ENCODE assay signal across 22 cellular contexts in the genomic region with DNA sequence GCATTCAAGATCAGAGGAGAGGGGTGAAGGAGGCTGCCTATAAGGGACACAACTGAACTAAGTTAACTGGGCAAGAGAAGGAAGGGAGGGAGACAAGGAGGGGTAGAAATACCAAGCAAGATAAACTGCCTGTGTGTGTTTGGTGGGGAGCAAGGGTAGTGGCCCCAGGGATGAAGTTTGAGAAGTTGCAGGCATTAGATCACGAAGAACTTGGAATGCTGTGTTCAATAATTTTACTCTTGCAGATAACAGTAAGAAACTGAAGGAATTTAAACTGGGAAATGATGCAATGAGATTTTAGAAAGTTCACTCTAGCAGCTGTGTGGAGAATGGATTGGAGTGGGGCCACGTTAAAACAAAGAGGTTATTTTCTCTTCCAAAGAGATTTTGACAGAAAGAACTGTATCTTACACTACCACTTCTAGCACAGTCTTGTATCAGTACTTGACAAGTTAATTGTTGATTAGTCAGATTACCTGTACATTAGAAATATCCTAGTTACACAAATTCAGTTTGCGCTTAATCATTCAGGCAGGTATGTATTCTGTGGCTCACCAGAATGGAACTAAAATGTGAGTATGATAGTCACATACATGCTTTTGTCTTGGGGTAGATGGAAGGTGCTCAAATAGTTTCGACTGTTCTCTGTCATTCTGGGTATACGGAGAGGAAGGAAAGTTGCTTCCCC. TPM values are rescaled to one million over a fixed set of nuclear protein-coding genes. Genes with fewer than 3 reads are reported as not detected.
A peak's percentile ranks its signal among the peaks of the same experiment; 100 is the strongest.
DNase-seq lines count a peak whose midpoint lies in the region; ATAC-seq and TF ChIP-seq lines count a peak whose summit lies in the region.
"Had no signal": no experiment of that assay in that cellular context is flagged by ENCODE, and none has a peak within 500 bp of the region (broad histone marks: within the 10 kb centered on the region; RNA-seq: fewer than 3 reads in every experiment).

No MANE protein-coding gene starts in this region.

- no peak overlapping the region for H3K4me3 Mint-ChIP-seq in WTC11
- H3K4me3 Mint-ChIP-seq: activated CD4-positive, alpha-beta T cell treated with anti-CD3 and anti-CD28 coated beads, Interleukin-2, amount 10 ng/mL, durations not matched to agents 24 days and 14 days; activated naive CD8-positive, alpha-beta T cell treated with anti-CD3 and anti-CD28 coated beads, Interleukin-2, amount 50 U/mL, for 24 hours; central memory CD8-positive, alpha-beta T cell had no signal

- no peaks in the 10 kb centered on the region for H3K27me3 Mint-ChIP-seq in WTC11 (ENCODE audit: low read depth)

- no peaks in the 10 kb centered on the region for H3K9me3 Mint-ChIP-seq in WTC11
- H3K9me3 Mint-ChIP-seq: activated CD4-positive, alpha-beta T cell treated with anti-CD3 and anti-CD28 coated beads, Interleukin-2, amount 10 ng/mL, durations not matched to agents 24 days and 14 days; activated naive CD8-positive, alpha-beta T cell treated with anti-CD3 and anti-CD28 coated beads, Interleukin-2, amount 50 U/mL, for 24 hours; central memory CD8-positive, alpha-beta T cell had no signal

- no peak overlapping the region for H3K27ac ChIP-seq in substantia nigra (ENCODE audit: low read depth, low read length, poor library complexity, severe bottlenecking)
- H3K27ac ChIP-seq: right lobe of liver, transverse colon had no signal

- ATAC-seq in WTC11 (no peak), omental fat pad (ENCODE audit: low FRiP score) (peak; percentile 57), HG03457 (IDR thresholded peaks at IDR 0.05; ENCODE audit: unreplicated experiment) (no peak), GM18502 (IDR thresholded peaks at IDR 0.05; ENCODE audit: poor library complexity, unreplicated experiment) (no peak), GM18520 (IDR thresholded peaks at IDR 0.05; ENCODE audit: unreplicated experiment) (no peak)
- ATAC-seq: activated naive CD8-positive, alpha-beta T cell treated with anti-CD3 and anti-CD28 coated beads, Interleukin-2, amount 50 U/mL, for 24 hours; right lobe of liver had no signal

- H3K36me3 Mint-ChIP-seq in WTC11, result 0 out of 2 replicates have a peak, but pooled peaks cover 3% of the 10 kb centered on the region

- DNase-seq in HS-27A (ENCODE audit: low read depth) (peak; percentile 91), WTC11 (ENCODE audit: low spot score) (no peak), fibroblast of the aortic adventitia (ENCODE audit: low read depth) (peak; percentile 62), omental fat pad (ENCODE audit: low spot score) (no peak), substantia nigra (lab: John Stamatoyannopoulos, UW) (no peak)
- DNase-seq: activated CD4-positive, alpha-beta T cell treated with anti-CD3 and anti-CD28 coated beads, Interleukin-2, amount 10 ng/mL, durations not matched to agents 24 days and 14 days; activated naive CD8-positive, alpha-beta T cell treated with anti-CD3 and anti-CD28 coated beads, Interleukin-2, amount 50 U/mL, for 24 hours; AML-193; effector CD4-positive, alpha-beta T cell; hippocampal formation; kidney glomerular epithelial cell; NCI-H1105; NCI-H2081 treated with DMSO at 0.1 percent for 48 hours; NCI-H510A; right lobe of liver; RPMI8226; stimulated activated naive CD4-positive, alpha-beta T cell treated with Interleukin-2 at 50 U/mL for 16 hours; transverse colon had no signal

- H3K4me3 ChIP-seq in fibroblast of the aortic adventitia (ENCODE audit: low read depth, low read length), result no peak overlapping the region
- H3K4me3 ChIP-seq: right lobe of liver, transverse colon had no signal

- no peak for TF ChIP-seq CTCF in WTC11 (IDR thresholded peaks at IDR 0.05)
- TF ChIP-seq CTCF in fibroblast of the aortic adventitia (IDR thresholded peaks at IDR 0.05; ENCODE audit: insufficient read depth, low read length), result no peak
- TF ChIP-seq CTCF in omental fat pad (IDR thresholded peaks at IDR 0.05), result no peak

- H3K4me1 Mint-ChIP-seq in WTC11, result peaks cover 56% of the 10 kb centered on the region
- H3K4me1 Mint-ChIP-seq: activated CD4-positive, alpha-beta T cell treated with anti-CD3 and anti-CD28 coated beads, Interleukin-2, amount 10 ng/mL, durations not matched to agents 24 days and 14 days; activated naive CD8-positive, alpha-beta T cell treated with anti-CD3 and anti-CD28 coated beads, Interleukin-2, amount 50 U/mL, for 24 hours; central memory CD8-positive, alpha-beta T cell had no signal

- peak overlapping the region; percentile 38 for H3K27ac Mint-ChIP-seq in WTC11
- H3K27ac Mint-ChIP-seq: activated CD4-positive, alpha-beta T cell treated with anti-CD3 and anti-CD28 coated beads, Interleukin-2, amount 10 ng/mL, durations not matched to agents 24 days and 14 days; activated naive CD8-positive, alpha-beta T cell treated with anti-CD3 and anti-CD28 coated beads, Interleukin-2, amount 50 U/mL, for 24 hours had no signal

- CTCF ChIA-PET in WTC11 (lab: Charles Lee), result no interaction called here

- POLR2A ChIA-PET in WTC11 (lab: Charles Lee), result no interaction called here

TF ChIP-seq in WTC11, 78 proteins besides CTCF, POLR2A, EP300 and RAD21:
- TF ChIP-seq SP1 (CRISPR knock-in tag; conservative IDR thresholded peaks at IDR 0.05) (no peak), ZNF138 (CRISPR knock-in tag; conservative IDR thresholded peaks at IDR 0.05) (no peak), SMAD3 (CRISPR knock-in tag; IDR thresholded peaks at IDR 0.05; ENCODE audit: borderline replicate concordance) (no peak), ZNF281 (CRISPR knock-in tag; IDR thresholded peaks at IDR 0.05) (no peak), NR2C2 (CRISPR knock-in tag; IDR thresholded peaks at IDR 0.05) (no peak), RORB (CRISPR knock-in tag; IDR thresholded peaks at IDR 0.05) (no peak)
- TF ChIP-seq, protein P1, sequence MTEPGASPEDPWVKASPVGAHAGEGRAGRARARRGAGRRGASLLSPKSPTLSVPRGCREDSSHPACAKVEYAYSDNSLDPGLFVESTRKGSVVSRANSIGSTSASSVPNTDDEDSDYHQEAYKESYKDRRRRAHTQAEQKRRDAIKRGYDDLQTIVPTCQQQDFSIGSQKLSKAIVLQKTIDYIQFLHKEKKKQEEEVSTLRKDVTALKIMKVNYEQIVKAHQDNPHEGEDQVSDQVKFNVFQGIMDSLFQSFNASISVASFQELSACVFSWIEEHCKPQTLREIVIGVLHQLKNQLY (CRISPR knock-in tag; IDR thresholded peaks at IDR 0.05), result no peak
- TF ChIP-seq, protein P2, sequence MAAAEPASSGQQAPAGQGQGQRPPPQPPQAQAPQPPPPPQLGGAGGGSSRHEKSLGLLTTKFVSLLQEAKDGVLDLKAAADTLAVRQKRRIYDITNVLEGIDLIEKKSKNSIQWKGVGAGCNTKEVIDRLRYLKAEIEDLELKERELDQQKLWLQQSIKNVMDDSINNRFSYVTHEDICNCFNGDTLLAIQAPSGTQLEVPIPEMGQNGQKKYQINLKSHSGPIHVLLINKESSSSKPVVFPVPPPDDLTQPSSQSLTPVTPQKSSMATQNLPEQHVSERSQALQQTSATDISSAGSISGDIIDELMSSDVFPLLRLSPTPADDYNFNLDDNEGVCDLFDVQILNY (CRISPR knock-in tag; IDR thresholded peaks at IDR 0.05), result no peak

RNA-seq across cellular contexts. Expression of gene PKP2, which starts 7.4 kb away (rescaled TPM):
- total RNA-seq in WTC11 (2021) (21.7 to 22.0 TPM (median 21.9 TPM) in 3 replicates), fibroblast of the aortic adventitia (ENCODE audit: low replicate concordance) (0.45 and 16.1 TPM in 2 replicates), omental fat pad (10 to 100 TPM in 3 of 4 donors, 1 to 10 TPM in 1; 3.9 to 24.8 (median 14.7) TPM)
- total RNA-seq: activated CD4-positive, alpha-beta T cell treated with anti-CD3 and anti-CD28 coated beads, Interleukin-2, amount 10 ng/mL, durations not matched to agents 24 days and 14 days had no signal

Comparison
In these comparisons a context has a peak if more than half of its experiments do, and no peak if none do; other contexts are left out.
1. DNase-seq: peak in HS-27A (single experiment) and fibroblast of the aortic adventitia (single experiment); none in WTC11 (single experiment), omental fat pad (single experiment) and substantia nigra (0 of 49).